In genomic region chr2:52423111-52423510, GRCh38 we compare ENCODE assay signal across 20 cellular contexts.
A peak's percentile ranks its signal among the peaks of the same experiment; 100 is the strongest.
DNase-seq lines count a peak whose midpoint lies in the region; ATAC-seq, FAIRE-seq and TF ChIP-seq lines count a peak whose summit lies in the region.
"Had no signal": no experiment of that assay in that cellular context is flagged by ENCODE, and none has a peak within 500 bp of the region (broad histone marks: within the 10 kb centered on the region; RNA-seq: fewer than 3 reads in every experiment).

No MANE protein-coding gene starts in this region.

- no peak overlapping the region for H3K56ac ChIP-seq in IMR-90 (ENCODE audit: extremely low read depth, insufficient read depth, low read length)

- no peak for TF ChIP-seq POLR2A in IMR-90 (IDR thresholded peaks at IDR 0.05; ENCODE audit: low read depth, low read length)
- no peak for TF ChIP-seq POLR2A in tibial nerve (IDR thresholded peaks at IDR 0.05)

- in situ Hi-C loops in IMR-90 (cut with MboI; ENCODE audit: low sequenced_read_pairs) = no loop called here

- H3K9me3 ChIP-seq in IMR-90 (ENCODE audit: control insufficient read depth, insufficient read depth, low read length) (no peaks in the 10 kb centered on the region; the same call in 1 of the 2 replicates), astrocyte (ENCODE audit: insufficient read depth, low read depth, low read length) (no peaks in the 10 kb centered on the region), tibial nerve (peaks cover 0 to 16% (median 0%) of the 10 kb centered on the region in 4 donors)
- H3K9me3 ChIP-seq: A549 had no signal

- no peak for TF ChIP-seq RAD21 in IMR-90 (IDR thresholded peaks at IDR 0.05; ENCODE audit: low read length)

- no peaks in the 10 kb centered on the region for H3K9me1 ChIP-seq in IMR-90 (ENCODE audit: insufficient read depth, low read length)

- peaks cover 13% of the 10 kb centered on the region for H3K9me3 Mint-ChIP-seq in astrocyte (ENCODE audit: unreplicated experiment)

- POLR2A ChIA-PET in IMR-90 (lab: Charles Lee; ENCODE audit: unreplicated experiment) = no interaction called here

- no peak overlapping the region for H3K14ac ChIP-seq in IMR-90 (replicated peaks; ENCODE audit: low read depth, low read length)

- no peaks in the 10 kb centered on the region for H4K20me1 ChIP-seq in IMR-90 (ENCODE audit: insufficient read depth, low read length)
- no peaks in the 10 kb centered on the region for H4K20me1 ChIP-seq in astrocyte (ENCODE audit: insufficient read depth, low read length)

- H3K36me3 Mint-ChIP-seq in astrocyte (ENCODE audit: low read depth, unreplicated experiment) = peaks cover 2% of the 10 kb centered on the region
- H3K36me3 Mint-ChIP-seq: CD4-positive, alpha-beta memory T cell had no signal

- no peak overlapping the region for H4K8ac ChIP-seq in IMR-90 (ENCODE audit: low read depth in 2 of 2, low read length in 2 of 2)

- H3K4ac ChIP-seq in IMR-90 (ENCODE audit: low read depth, low read length) = no peak overlapping the region

- no peak overlapping the region for H2AK9ac ChIP-seq in IMR-90 (replicated peaks; ENCODE audit: low read depth, low read length, poor library complexity)

- H3K27ac ChIP-seq in IMR-90 (ENCODE audit: insufficient read depth, low read length) (no peak overlapping the region), astrocyte (ENCODE audit: low read depth, low read length) (no peak overlapping the region), tibial nerve (no peak overlapping the region)
- H3K27ac ChIP-seq: A549 had no signal

- H3K4me3 ChIP-seq in IMR-90 (ENCODE audit: insufficient read depth, low read depth, low read length) (no peak overlapping the region), astrocyte (ENCODE audit: insufficient read depth, low read depth, low read length) (no peak overlapping the region), tibial nerve (no peak overlapping the region)
- H3K4me3 ChIP-seq: A549, GM12878, GM23338 had no signal

- no peaks in the 10 kb centered on the region for H3K27me3 ChIP-seq in IMR-90 (ENCODE audit: control insufficient read depth, insufficient read depth, low read length)
- H3K27me3 ChIP-seq in astrocyte (ENCODE audit: insufficient read depth, low read length) = no peaks in the 10 kb centered on the region
- no peaks in the 10 kb centered on the region for H3K27me3 ChIP-seq in tibial nerve

- H3K79me2 ChIP-seq in astrocyte (ENCODE audit: insufficient read depth, low read length) = no peaks in the 10 kb centered on the region

- H3K4me2 ChIP-seq in IMR-90 (ENCODE audit: low read depth, low read length) = no peak overlapping the region
- no peak overlapping the region for H3K4me2 ChIP-seq in astrocyte (ENCODE audit: low read length)
- H3K4me2 ChIP-seq: A549 had no signal

- H2BK20ac ChIP-seq in IMR-90 (ENCODE audit: low read depth, low read length) = no peak overlapping the region

- no peak overlapping the region for H3K23ac ChIP-seq in IMR-90 (ENCODE audit: low read depth, low read length)

- CTCF ChIA-PET in IMR-90 (lab: Yijun Ruan, JAX) = interaction anchor here (0.6 kb wide), 1 partner anchor 1434 kb away, joined by 3 read pairs; no protein-coding TSS in a partner anchor

- DNase-seq in IMR-90 (peak; percentile 20), astrocyte (ENCODE audit: low read depth) (peak; percentile 36), dedifferentiated amniotic fluid mesenchymal stem cell (ENCODE audit: extremely low spot score) (peak; percentile 58), iris pigment epithelial cell (ENCODE audit: low read depth) (peak; percentile 44), GDM1 (lab: John Stamatoyannopoulos, UW) (no peak), tibial nerve (ENCODE audit: low spot score in 2 of 2) (no peak), ecto neural progenitor cell (ENCODE audit: low spot score) (no peak)
- DNase-seq: 8988T; ACHN; C1 segment of cervical spinal cord; Calu3; CD4-positive, alpha-beta memory T cell; COR-L47; DND-41; H9 had no signal

- no peaks in the 10 kb centered on the region for H3K36me3 ChIP-seq in IMR-90 (ENCODE audit: control insufficient read depth, insufficient read depth, low read length)
- no peaks in the 10 kb centered on the region for H3K36me3 ChIP-seq in astrocyte (ENCODE audit: insufficient read depth, low read length)
- no peaks in the 10 kb centered on the region for H3K36me3 ChIP-seq in tibial nerve

- no peak overlapping the region for H3K4me3 Mint-ChIP-seq in astrocyte (ENCODE audit: unreplicated experiment)
- H3K4me3 Mint-ChIP-seq: CD4-positive, alpha-beta memory T cell; GM23338; H9 had no signal

- H3K79me1 ChIP-seq in IMR-90 (ENCODE audit: low read depth in 1 of 2, low read length in 2 of 2) = no peaks in the 10 kb centered on the region

- no peak overlapping the region for H2BK15ac ChIP-seq in IMR-90 (ENCODE audit: low read depth, low read length)

- H2AK5ac ChIP-seq in IMR-90 (ENCODE audit: low read depth, low read length) = no peak overlapping the region

- dilution Hi-C loops in IMR-90 (cut with HindIII; ENCODE audit: low sequenced_read_pairs, unreplicated experiment) = no loop called here

- TF ChIP-seq CTCF in IMR-90 (conservative IDR thresholded peaks at IDR 0.05; ENCODE audit: low read depth, low read length) (no peak), astrocyte (IDR thresholded peaks at IDR 0.05; ENCODE audit: insufficient read depth, low read depth, low read length) (no peak), tibial nerve (IDR thresholded peaks at IDR 0.05) (no peak)

- H4K5ac ChIP-seq in IMR-90 (ENCODE audit: low read depth, low read length) = no peak overlapping the region

- intact Hi-C loops in IMR-90 (cut with micrococcal nuclease) = loop anchor here (10.0 kb wide), 1 partner anchor 112 kb away; no protein-coding TSS in a partner anchor

- no peak for FAIRE-seq in astrocyte (lab: Jason Lieb, UNC)
- FAIRE-seq: A549, G401.6, GM12878 had no signal

- H3K27me3 Mint-ChIP-seq in astrocyte (ENCODE audit: low read depth, unreplicated experiment) = no peaks in the 10 kb centered on the region
- H3K27me3 Mint-ChIP-seq: CD4-positive, alpha-beta memory T cell had no signal

- ATAC-seq in IMR-90 (ENCODE audit: low read depth) = no peak
- ATAC-seq: A549, GM12878, GM23338, HCT116 had no signal

- H3K27ac Mint-ChIP-seq in astrocyte (ENCODE audit: unreplicated experiment) = no peak overlapping the region
- H3K27ac Mint-ChIP-seq: CD4-positive, alpha-beta memory T cell; GM23338; H9 had no signal

- no CpG with 5 or more reads among the region's 1 CpG for WGBS in IMR-90 (ENCODE audit: extremely low coverage in 2 of 2, insufficient read length in 1 of 2), 2 experiments
- WGBS in tibial nerve, 2 donors = 40 to 49% methylated on average over 1 of the region's 1 CpG

- H3K4me1 Mint-ChIP-seq in astrocyte (ENCODE audit: low read depth, unreplicated experiment) = no peaks in the 10 kb centered on the region
- H3K4me1 Mint-ChIP-seq: CD4-positive, alpha-beta memory T cell had no signal

- H2AFZ ChIP-seq in IMR-90 (replicated peaks; ENCODE audit: low read length, poor library complexity) = no peak overlapping the region
- H2AFZ ChIP-seq in astrocyte (ENCODE audit: low read depth, low read length) = no peak overlapping the region
- H2AFZ ChIP-seq: GM23338 had no signal

- H3K18ac ChIP-seq in IMR-90 (ENCODE audit: low read depth, low read length) = no peak overlapping the region

- no TSS peak for BruUV-seq in IMR-90 (replicated peaks; lab: Mats Ljungman, UMichigan)

- H3K4me1 ChIP-seq in IMR-90 (ENCODE audit: control insufficient read depth, insufficient read depth, low read length) (0 out of 2 replicates have a peak, but pooled peaks cover under 1% of the 10 kb centered on the region), astrocyte (ENCODE audit: insufficient read depth, low read length) (no peaks in the 10 kb centered on the region), tibial nerve (no peaks in the 10 kb centered on the region)
- H3K4me1 ChIP-seq: A549 had no signal

- no peak overlapping the region for H4K91ac ChIP-seq in IMR-90 (ENCODE audit: insufficient read depth, low read depth, low read length)

- H2BK120ac ChIP-seq in IMR-90 (ENCODE audit: low read depth, low read length) = no peak overlapping the region

- TF ChIP-seq EP300 in tibial nerve (IDR thresholded peaks at IDR 0.05) = no peak

- peak overlapping the region; percentile 13 for H2BK5ac ChIP-seq in IMR-90 (ENCODE audit: low read depth, low read length, poor library complexity, severe bottlenecking)

- H3K9ac ChIP-seq in IMR-90 (ENCODE audit: low read depth, low read length) (no peak overlapping the region), astrocyte (ENCODE audit: low read length) (no peak overlapping the region)

TF ChIP-seq in IMR-90, 13 proteins besides CTCF, POLR2A, EP300 and RAD21 (continues in another document):
- TF ChIP-seq USF2 (IDR thresholded peaks at IDR 0.05; ENCODE audit: low read depth, low read length) (no peak), MAFK (IDR thresholded peaks at IDR 0.05; ENCODE audit: low read depth, low read length) (no peak), MXI1 (IDR thresholded peaks at IDR 0.05; ENCODE audit: borderline replicate concordance, low read depth, low read length) (no peak), BHLHE40 (IDR thresholded peaks at IDR 0.05; ENCODE audit: low read depth, low read length) (no peak), MAZ (IDR thresholded peaks at IDR 0.05; ENCODE audit: borderline replicate concordance, low read depth, low read length) (no peak), ELK1 (IDR thresholded peaks at IDR 0.05; ENCODE audit: borderline replicate concordance, low read depth, low read length) (no peak), NFE2L2 (IDR thresholded peaks at IDR 0.05; ENCODE audit: low read depth, low read length) (no peak), RCOR1 (IDR thresholded peaks at IDR 0.05; ENCODE audit: insufficient replicate concordance, low read length) (no peak), FOS (IDR thresholded peaks at IDR 0.05; ENCODE audit: low read depth, low read length) (no peak), CHD1 (IDR thresholded peaks at IDR 0.05; ENCODE audit: low read depth, low read length) (no peak), RFX5 (IDR thresholded peaks at IDR 0.05; ENCODE audit: low read depth, low read length) (no peak), CEBPB (IDR thresholded peaks at IDR 0.05; ENCODE audit: low read depth, low read length) (no peak)

Comparison
In these comparisons a context has a peak if more than half of its experiments do, and no peak if none do; other contexts are left out.
1. DNase-seq: peak in IMR-90 (single experiment), astrocyte (single experiment), dedifferentiated amniotic fluid mesenchymal stem cell (single experiment) and iris pigment epithelial cell (single experiment); none in GDM1 (single experiment), tibial nerve (0 of 2) and ecto neural progenitor cell (single experiment).